In the genomic region with DNA sequence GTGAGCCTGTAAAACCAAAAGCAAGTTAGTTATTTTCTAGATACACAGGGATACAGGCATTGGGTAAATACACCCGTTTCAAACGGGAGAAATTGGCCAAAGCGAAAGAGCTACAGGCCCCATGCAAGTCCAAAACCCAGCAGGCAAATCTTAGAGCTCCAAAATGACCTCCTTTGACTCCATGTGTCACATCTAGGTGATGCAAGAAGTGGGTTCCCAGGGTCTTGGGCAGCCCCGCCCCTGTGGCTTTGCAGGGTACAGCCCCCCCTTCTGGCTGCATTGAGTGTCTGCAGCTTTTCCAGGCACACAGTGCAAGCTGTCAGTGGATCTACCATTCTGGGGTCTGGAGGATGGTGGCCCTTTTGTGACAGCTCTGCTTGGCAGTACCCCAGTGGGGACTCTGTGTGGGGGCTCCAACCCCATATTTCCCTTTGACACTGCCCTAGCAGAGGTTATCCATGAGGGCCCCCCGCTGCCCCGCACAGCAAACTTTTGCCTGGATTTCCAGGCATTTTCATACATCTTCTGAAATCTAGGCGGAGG, we compare ENCODE assay signal across 1 cellular context.
TF ChIP-seq lines count a peak whose summit lies in the region.
"Not testable (repeated sequence)": the region's sequence is repeated elsewhere in the genome, so short reads cannot be mapped to it uniquely, and the experiment has no call there.

No MANE protein-coding gene starts in this region.

TF ChIP-seq in K562, 482 proteins besides CTCF, POLR2A, EP300 and RAD21 (continues in another document):
- peak; percentile 71 for TF ChIP-seq CTCFL (IDR thresholded peaks at IDR 0.05; ENCODE audit: borderline replicate concordance, insufficient read depth, low read depth, low read length, poor library complexity, severe bottlenecking)
- TF ChIP-seq JUND (IDR thresholded peaks at IDR 0.05; ENCODE audit: borderline replicate concordance, low read depth, low read length), result peak; percentile 38; the same call in 1 of the 2 replicates
- TF ChIP-seq JUND (tag; IDR thresholded peaks at IDR 0.05; ENCODE audit: borderline replicate concordance, low read depth, low read length); ATF1 (CRISPR knock-in tag; IDR thresholded peaks at IDR 0.05); NR4A1 (tag; IDR thresholded peaks at IDR 0.05); MYC (CRISPR knock-in tag; IDR thresholded peaks at IDR 0.05; ENCODE audit: borderline replicate concordance, low read depth): not testable (repeated sequence)
- TF ChIP-seq JUNB (CRISPR knock-in tag; conservative IDR thresholded peaks at IDR 0.05), result peak; percentile 52; the same call in 1 of the 2 replicates
- peak; percentile 95 for TF ChIP-seq ATF3 (IDR thresholded peaks at IDR 0.05)
- peak; percentile 61; the same call in 1 of the 2 replicates for TF ChIP-seq ATF3 (CRISPR knock-in tag; conservative IDR thresholded peaks at IDR 0.05)
- TF ChIP-seq EHMT2 (IDR thresholded peaks at IDR 0.05), result peak; percentile 69; the same call in 1 of the 2 replicates
- TF ChIP-seq ZBTB17 (CRISPR knock-in tag; IDR thresholded peaks at IDR 0.05), result 0 out of 2 replicates have a peak, but pooled peaks have one; percentile 33
- 0 out of 2 replicates have a peak, but pooled peaks have one; percentile 34 for TF ChIP-seq ZNF75A (CRISPR knock-in tag; IDR thresholded peaks at IDR 0.05)
- peak; percentile 55; the same call in 1 of the 2 replicates for TF ChIP-seq CTBP1 (IDR thresholded peaks at IDR 0.05; ENCODE audit: borderline replicate concordance)
- TF ChIP-seq MEIS2 (IDR thresholded peaks at IDR 0.05; ENCODE audit: partially characterized antibody), result peak; percentile 34
- TF ChIP-seq SMAD4 (CRISPR knock-in tag; conservative IDR thresholded peaks at IDR 0.05), result peak; percentile 31; the same call in 1 of the 2 replicates
- TF ChIP-seq ATF1 (tag; IDR thresholded peaks at IDR 0.05), result peak; percentile 45
- peak; percentile 56; the same call in 1 of the 2 replicates for TF ChIP-seq ZNF764 (CRISPR knock-in tag; IDR thresholded peaks at IDR 0.05; ENCODE audit: low read depth)
- 0 out of 2 replicates have a peak, but pooled peaks have one; percentile 43 for TF ChIP-seq ZFP30 (CRISPR knock-in tag; IDR thresholded peaks at IDR 0.05; ENCODE audit: borderline replicate concordance)
- TF ChIP-seq ARNT (IDR thresholded peaks at IDR 0.05), result 0 out of 4 replicates have a peak, but pooled peaks of 1 of the 2 experiments have one; percentile 39
- TF ChIP-seq ZNF778 (CRISPR knock-in tag; IDR thresholded peaks at IDR 0.05), result 0 out of 2 replicates have a peak, but pooled peaks have one; percentile 73
- TF ChIP-seq CC2D1A (IDR thresholded peaks at IDR 0.05), result peak; percentile 63; the same call in 1 of the 2 replicates
- TF ChIP-seq IRF9 (tag; IDR thresholded peaks at IDR 0.05), result peak; percentile 43; the same call in 1 of the 2 replicates
- TF ChIP-seq RBFOX2 (IDR thresholded peaks at IDR 0.05; ENCODE audit: low read depth, low read length), result 0 out of 2 replicates have a peak, but pooled peaks have one; percentile 18
- TF ChIP-seq RREB1 (CRISPR knock-in tag; IDR thresholded peaks at IDR 0.05), result peak; percentile 28; the same call in 1 of the 2 replicates
- peak; percentile 68; the same call in 1 of the 2 replicates for TF ChIP-seq ATF7 (IDR thresholded peaks at IDR 0.05)
- TF ChIP-seq NR4A1 (CRISPR knock-in tag; IDR thresholded peaks at IDR 0.05), result peak; percentile 92; the same call in 1 of the 2 replicates
- TF ChIP-seq, protein P1, sequence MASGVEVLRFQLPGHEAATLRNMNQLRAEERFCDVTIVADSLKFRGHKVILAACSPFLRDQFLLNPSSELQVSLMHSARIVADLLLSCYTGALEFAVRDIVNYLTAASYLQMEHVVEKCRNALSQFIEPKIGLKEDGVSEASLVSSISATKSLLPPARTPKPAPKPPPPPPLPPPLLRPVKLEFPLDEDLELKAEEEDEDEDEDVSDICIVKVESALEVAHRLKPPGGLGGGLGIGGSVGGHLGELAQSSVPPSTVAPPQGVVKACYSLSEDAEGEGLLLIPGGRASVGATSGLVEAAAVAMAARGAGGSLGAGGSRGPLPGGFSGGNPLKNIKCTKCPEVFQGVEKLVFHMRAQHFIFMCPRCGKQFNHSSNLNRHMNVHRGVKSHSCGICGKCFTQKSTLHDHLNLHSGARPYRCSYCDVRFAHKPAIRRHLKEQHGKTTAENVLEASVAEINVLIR (CRISPR knock-in tag; IDR thresholded peaks at IDR 0.05), result peak; percentile 20; the same call in 1 of the 2 replicates
- TF ChIP-seq NFRKB (IDR thresholded peaks at IDR 0.05; ENCODE audit: low read depth), result 0 out of 2 replicates have a peak, but pooled peaks have one; percentile 68
- peak; percentile 24; the same call in 1 of the 2 replicates for TF ChIP-seq RB1 (IDR thresholded peaks at IDR 0.05; ENCODE audit: low read depth)
- TF ChIP-seq ZNF436 (CRISPR knock-in tag; IDR thresholded peaks at IDR 0.05), result 0 out of 2 replicates have a peak, but pooled peaks have one; percentile 28
- peak; percentile 92 for TF ChIP-seq CEBPB (tag; IDR thresholded peaks at IDR 0.05)
- TF ChIP-seq, protein P2, sequence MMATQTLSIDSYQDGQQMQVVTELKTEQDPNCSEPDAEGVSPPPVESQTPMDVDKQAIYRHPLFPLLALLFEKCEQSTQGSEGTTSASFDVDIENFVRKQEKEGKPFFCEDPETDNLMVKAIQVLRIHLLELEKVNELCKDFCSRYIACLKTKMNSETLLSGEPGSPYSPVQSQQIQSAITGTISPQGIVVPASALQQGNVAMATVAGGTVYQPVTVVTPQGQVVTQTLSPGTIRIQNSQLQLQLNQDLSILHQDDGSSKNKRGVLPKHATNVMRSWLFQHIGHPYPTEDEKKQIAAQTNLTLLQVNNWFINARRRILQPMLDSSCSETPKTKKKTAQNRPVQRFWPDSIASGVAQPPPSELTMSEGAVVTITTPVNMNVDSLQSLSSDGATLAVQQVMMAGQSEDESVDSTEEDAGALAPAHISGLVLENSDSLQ (IDR thresholded peaks at IDR 0.05), result peak; percentile 64; the same call in 1 of the 2 replicates
- TF ChIP-seq SMC3 (conservative IDR thresholded peaks at IDR 0.05; ENCODE audit: insufficient read depth, low read depth, low read length), result 0 out of 2 replicates have a peak, but pooled peaks have one; percentile 22
- TF ChIP-seq KLF1 (tag; IDR thresholded peaks at IDR 0.05), result peak; percentile 64; the same call in 1 of the 2 replicates
- TF ChIP-seq EP400 (IDR thresholded peaks at IDR 0.05), result peak; percentile 94
- peak; percentile 50 for TF ChIP-seq NR2F6 (CRISPR knock-in tag; IDR thresholded peaks at IDR 0.05)
- TF ChIP-seq HCFC1 (IDR thresholded peaks at IDR 0.05; ENCODE audit: low read depth, low read length), result peak; percentile 49; the same call in 1 of the 2 replicates
- TF ChIP-seq ZBTB11 (CRISPR knock-in tag; IDR thresholded peaks at IDR 0.05), result peak in 1 of 3 experiments; percentile 72; a peak in 2 of 6 replicates
- 0 out of 2 replicates have a peak, but pooled peaks have one; percentile 44 for TF ChIP-seq ZNF586 (CRISPR knock-in tag; conservative IDR thresholded peaks at IDR 0.05)
- TF ChIP-seq ZNF785 (CRISPR knock-in tag; IDR thresholded peaks at IDR 0.05), result 0 out of 2 replicates have a peak, but pooled peaks have one; percentile 39
- TF ChIP-seq MYC (IDR thresholded peaks at IDR 0.05; ENCODE audit: low read depth, low read length), result peak; percentile 91
- peak; percentile 77; the same call in 1 of the 2 replicates for TF ChIP-seq ZNF583 (CRISPR knock-in tag; IDR thresholded peaks at IDR 0.05)
- TF ChIP-seq, protein P3, sequence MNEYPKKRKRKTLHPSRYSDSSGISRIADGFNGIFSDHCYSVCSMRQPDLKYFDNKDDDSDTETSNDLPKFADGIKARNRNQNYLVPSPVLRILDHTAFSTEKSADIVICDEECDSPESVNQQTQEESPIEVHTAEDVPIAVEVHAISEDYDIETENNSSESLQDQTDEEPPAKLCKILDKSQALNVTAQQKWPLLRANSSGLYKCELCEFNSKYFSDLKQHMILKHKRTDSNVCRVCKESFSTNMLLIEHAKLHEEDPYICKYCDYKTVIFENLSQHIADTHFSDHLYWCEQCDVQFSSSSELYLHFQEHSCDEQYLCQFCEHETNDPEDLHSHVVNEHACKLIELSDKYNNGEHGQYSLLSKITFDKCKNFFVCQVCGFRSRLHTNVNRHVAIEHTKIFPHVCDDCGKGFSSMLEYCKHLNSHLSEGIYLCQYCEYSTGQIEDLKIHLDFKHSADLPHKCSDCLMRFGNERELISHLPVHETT (CRISPR knock-in tag; conservative IDR thresholded peaks at IDR 0.05 in 1 of 2, IDR thresholded peaks at IDR 0.05 in 1 of 2), result 0 out of 4 replicates have a peak, but pooled peaks of 1 of the 2 experiments have one; percentile 22
